Comparison of ENCODE assay signal across 1 cellular context in genomic region chr3:184321666-184322065, GRCh38.
TF ChIP-seq lines count a peak whose summit lies in the region.

No MANE protein-coding gene starts in this region.

TF ChIP-seq in endothelial cell of umbilical vein, 7 proteins besides CTCF, POLR2A, EP300 and RAD21:
- TF ChIP-seq EZH2 (IDR thresholded peaks at IDR 0.05; ENCODE audit: borderline replicate concordance, low read depth, low read length, severe bottlenecking) (no peak), FOS (IDR thresholded peaks at IDR 0.05; ENCODE audit: borderline replicate concordance, insufficient read depth, low read length) (no peak), MYC (IDR thresholded peaks at IDR 0.05; ENCODE audit: low read depth, low read length) (no peak), JUN (IDR thresholded peaks at IDR 0.05; ENCODE audit: borderline replicate concordance, insufficient read depth, insufficient read length, low read depth) (no peak), POLR2AphosphoS5 (IDR thresholded peaks at IDR 0.05; ENCODE audit: insufficient read depth, low read depth, low read length) (no peak)
